Comparison of ENCODE assay signal across 9 cellular contexts in genomic region chr13:95137096-95137495, GRCh38.
A peak's percentile ranks its signal among the peaks of the same experiment; 100 is the strongest.
DNase-seq lines count a peak whose midpoint lies in the region; ATAC-seq and TF ChIP-seq lines count a peak whose summit lies in the region.
"Had no signal": no experiment of that assay in that cellular context is flagged by ENCODE, and none has a peak within 500 bp of the region (broad histone marks: within the 10 kb centered on the region; RNA-seq: fewer than 3 reads in every experiment).

No MANE protein-coding gene starts in this region.

- H3K36me3 Mint-ChIP-seq in H9 (ENCODE audit: insufficient read depth in 1 of 3, low read depth in 3 of 3): peaks cover 0 to 4% (median 0%) of the 10 kb centered on the region in 3 experiments; a peak in 1 of 7 replicates

- H3K14ac ChIP-seq in H9 (ENCODE audit: insufficient read depth, low read length): no peak overlapping the region
- no peak overlapping the region for H3K14ac ChIP-seq in mesenchymal stem cell (ENCODE audit: low read length in 2 of 2)

- intact Hi-C loops in adrenal gland (cut with DNase I): no loop called here

- H3K4me3 ChIP-seq in mesenchymal stem cell (ENCODE audit: insufficient read depth in 1 of 2, low read depth in 1 of 2, low read length in 2 of 2): no peak overlapping the region
- no peak overlapping the region for H3K4me3 ChIP-seq in adrenal gland
- H3K4me3 ChIP-seq: right atrium auricular region had no signal

- H3K23me2 ChIP-seq in H9 (ENCODE audit: insufficient read length, low read depth, low read length, poor library complexity, severe bottlenecking): no peaks in the 10 kb centered on the region

- peaks cover 10 to 11% of the 10 kb centered on the region in 2 experiments for H3K4me1 Mint-ChIP-seq in H9

- H2AK5ac ChIP-seq in H9 (ENCODE audit: insufficient read length, low read length) (no peak overlapping the region), mesenchymal stem cell (ENCODE audit: low read length, severe bottlenecking) (no peak overlapping the region)

- peak overlapping the region in 2 of 3 experiments; percentile 39 to 41; a peak in 2 of 7 replicates for H3K27ac Mint-ChIP-seq in H9

- peaks cover 5% of the 10 kb centered on the region; the same call in 1 of the 2 replicates for H3K4me1 ChIP-seq in H9 (ENCODE audit: insufficient read depth, low read length)
- no peaks in the 10 kb centered on the region for H3K4me1 ChIP-seq in mesenchymal stem cell (ENCODE audit: control insufficient read depth, insufficient read depth, low read depth, low read length)
- no peaks in the 10 kb centered on the region for H3K4me1 ChIP-seq in adrenal gland (replicated peaks in 1 of 2)
- H3K4me1 ChIP-seq: right atrium auricular region had no signal

- no peak overlapping the region for H4K91ac ChIP-seq in H9 (ENCODE audit: insufficient read length, low read depth, low read length)
- H4K91ac ChIP-seq in mesenchymal stem cell (ENCODE audit: low read length): no peak overlapping the region

- H2BK120ac ChIP-seq in H9 (ENCODE audit: low read depth, low read length, poor library complexity, severe bottlenecking) (no peak overlapping the region), mesenchymal stem cell (ENCODE audit: low read depth, low read length) (no peak overlapping the region)

- no peaks in the 10 kb centered on the region for H4K20me1 ChIP-seq in H9 (ENCODE audit: control insufficient read depth, insufficient read depth, insufficient read length)

- H3K4ac ChIP-seq in H9 (ENCODE audit: low read depth, low read length) (no peak overlapping the region), mesenchymal stem cell (ENCODE audit: low read depth in 1 of 2, low read length in 2 of 2) (no peak overlapping the region)

- H2BK15ac ChIP-seq in H9 (ENCODE audit: low read depth, low read length) (no peak overlapping the region), mesenchymal stem cell (ENCODE audit: low read depth, poor library complexity, severe bottlenecking) (no peak overlapping the region)

- H3T11ph ChIP-seq in H9 (ENCODE audit: low read length): no peak overlapping the region

- H2AFZ ChIP-seq in H9 (ENCODE audit: low read length) (no peak overlapping the region), mesenchymal stem cell (ENCODE audit: low read depth, low read length) (no peak overlapping the region)

- TF ChIP-seq CTCF in H9 (conservative IDR thresholded peaks at IDR 0.05) (no peak), adrenal gland (IDR thresholded peaks at IDR 0.05) (no peak)

- no peak overlapping the region for H3K9ac ChIP-seq in H9 (ENCODE audit: extremely low read depth, insufficient read length, low read length)
- H3K9ac ChIP-seq in mesenchymal stem cell (ENCODE audit: low read length): no peak overlapping the region

- H3K27ac ChIP-seq in H9 (ENCODE audit: insufficient read length, low read depth, low read length) (no peak overlapping the region), mesenchymal stem cell (ENCODE audit: low read length, poor library complexity, severe bottlenecking) (no peak overlapping the region), adrenal gland (no peak overlapping the region)
- H3K27ac ChIP-seq: right atrium auricular region had no signal

- ATAC-seq in GM18867 (IDR thresholded peaks at IDR 0.05; ENCODE audit: unreplicated experiment) (peak; percentile 89), HG02970 (IDR thresholded peaks at IDR 0.05; ENCODE audit: low FRiP score, unreplicated experiment) (no peak)

- no peak overlapping the region for H3K23ac ChIP-seq in H9 (ENCODE audit: insufficient read length, low read depth, low read length)
- no peak overlapping the region for H3K23ac ChIP-seq in mesenchymal stem cell (ENCODE audit: low read length in 2 of 2)

- no peak overlapping the region for H4K5ac ChIP-seq in H9 (ENCODE audit: insufficient read length, low read depth, low read length)

- H2BK5ac ChIP-seq in H9 (ENCODE audit: insufficient read length, low read length): no peak overlapping the region
- no peak overlapping the region for H2BK5ac ChIP-seq in mesenchymal stem cell (ENCODE audit: low read depth, low read length, poor library complexity, severe bottlenecking)

- H3K9me3 Mint-ChIP-seq in H9: peaks cover 0 to 3% of the 10 kb centered on the region in 2 experiments; a peak in 1 of 5 replicates

- no peak overlapping the region for H3K18ac ChIP-seq in H9 (ENCODE audit: insufficient read length, low read depth, low read length)
- H3K18ac ChIP-seq in mesenchymal stem cell (ENCODE audit: low read depth in 1 of 2, low read length in 2 of 2): no peak overlapping the region

- H3K27me3 ChIP-seq in H9 (ENCODE audit: insufficient read depth, low read length): no peaks in the 10 kb centered on the region
- no peaks in the 10 kb centered on the region for H3K27me3 ChIP-seq in mesenchymal stem cell (ENCODE audit: control insufficient read depth in 1 of 2, insufficient read depth in 1 of 2, low read length in 2 of 2)
- H3K27me3 ChIP-seq in adrenal gland: no peaks in the 10 kb centered on the region
- H3K27me3 ChIP-seq: right atrium auricular region had no signal

- H3K36me3 ChIP-seq in mesenchymal stem cell (ENCODE audit: control insufficient read depth in 1 of 2, insufficient read depth in 2 of 2, low read depth in 1 of 2, low read length in 2 of 2): peaks cover 9 to 27% of the 10 kb centered on the region in 2 experiments
- H3K36me3 ChIP-seq in adrenal gland (replicated peaks in 1 of 2): no peaks in the 10 kb centered on the region
- H3K36me3 ChIP-seq: right atrium auricular region had no signal

- H3K4me3 Mint-ChIP-seq in H9: no peak overlapping the region

- no peak overlapping the region for H2BK12ac ChIP-seq in H9 (ENCODE audit: insufficient read length, low read depth, low read length)
- no peak overlapping the region for H2BK12ac ChIP-seq in mesenchymal stem cell (ENCODE audit: low read length in 2 of 2)

- H3K4me2 ChIP-seq in H9 (ENCODE audit: insufficient read depth, insufficient read length, low read length): no peak overlapping the region
- H3K4me2 ChIP-seq in mesenchymal stem cell (ENCODE audit: low read length, poor library complexity, severe bottlenecking): no peak overlapping the region

- DNase-seq in H9: no peak
- peak; percentile 54 for DNase-seq in HT1080 (ENCODE audit: low read depth)
- DNase-seq in mesenchymal stem cell: peak; percentile 30
- no peak for DNase-seq in adrenal gland
- DNase-seq in stimulated activated CD4-positive, alpha-beta T cell treated with anti-CD3 and anti-CD28 coated beads, Interleukin-15, amount 100 ng/mL, for 24 hours: no peak
- no peak for DNase-seq in SHP77 treated with DMSO at 0.1 percent for 48 hours (lab: John Stamatoyannopoulos, UW)

- H3K9me3 ChIP-seq in H9 (ENCODE audit: control insufficient read depth, low read depth, low read length): no peaks in the 10 kb centered on the region
- no peaks in the 10 kb centered on the region for H3K9me3 ChIP-seq in mesenchymal stem cell (ENCODE audit: control insufficient read depth, low read length)
- no peaks in the 10 kb centered on the region for H3K9me3 ChIP-seq in adrenal gland (replicated peaks in 1 of 3)
- H3K9me3 ChIP-seq: right atrium auricular region had no signal

- H3K79me2 ChIP-seq in H9 (ENCODE audit: insufficient read depth, low read length): no peaks in the 10 kb centered on the region

- no peak overlapping the region for H4K8ac ChIP-seq in H9 (replicated peaks; ENCODE audit: insufficient read length, low read depth, low read length)
- no peak overlapping the region for H4K8ac ChIP-seq in mesenchymal stem cell (ENCODE audit: low read length)

- TF ChIP-seq POLR2A in adrenal gland (IDR thresholded peaks at IDR 0.05): no peak

- H3K27me3 Mint-ChIP-seq in H9 (ENCODE audit: low read depth): no peaks in the 10 kb centered on the region; the same call in 1 of the 2 replicates

- no CpG with 5 or more reads among the region's 3 CpGs for WGBS in H9 (ENCODE audit: extremely low coverage, insufficient read length, low lambda C conversion rate)
- 78% methylated on average over 3 of the region's 3 CpGs for WGBS in mesenchymal stem cell
- WGBS in adrenal gland, 4 donors: 55 to 77% (median 75%) methylated on average over 2 to 3 of the region's 3 CpGs

- no peaks in the 10 kb centered on the region for H3K79me1 ChIP-seq in H9 (ENCODE audit: insufficient read depth, low read depth, low read length, poor library complexity, severe bottlenecking)
- H3K79me1 ChIP-seq in mesenchymal stem cell (replicated peaks; ENCODE audit: low read length, poor library complexity, severe bottlenecking): peaks cover 30% of the 10 kb centered on the region

- no peak overlapping the region for H2BK20ac ChIP-seq in H9 (ENCODE audit: low read depth, low read length, poor library complexity, severe bottlenecking)

- no peak overlapping the region for H3K56ac ChIP-seq in H9 (ENCODE audit: insufficient read length, low read depth, low read length)

Comparison
In these comparisons a context has a peak if more than half of its experiments do, and no peak if none do; other contexts are left out.
1. DNase-seq: peak in HT1080 (single experiment) and mesenchymal stem cell (single experiment); none in H9 (single experiment), adrenal gland (0 of 7), stimulated activated CD4-positive, alpha-beta T cell treated with anti-CD3 and anti-CD28 coated beads, Interleukin-15, amount 100 ng/mL, for 24 hours (single experiment) and SHP77 treated with DMSO at 0.1 percent for 48 hours (single experiment).